Comparison of ENCODE assay signal across 9 cellular contexts in genomic region chr9:94623253-94623652, GRCh38. TPM values are rescaled to one million over a fixed set of nuclear protein-coding genes. Genes with fewer than 3 reads are reported as not detected.
DNase-seq lines count a peak whose midpoint lies in the region; ATAC-seq and TF ChIP-seq lines count a peak whose summit lies in the region.
"Had no signal": no experiment of that assay in that cellular context is flagged by ENCODE, and none has a peak within 500 bp of the region (broad histone marks: within the 10 kb centered on the region; RNA-seq: fewer than 3 reads in every experiment).

No MANE protein-coding gene starts in this region.

- H3K36me3 ChIP-seq in OCI-LY1 (ENCODE audit: insufficient read depth, low read length): no peaks in the 10 kb centered on the region
- H3K36me3 ChIP-seq in endodermal cell (ENCODE audit: control insufficient read depth, insufficient read depth, low read length): no peaks in the 10 kb centered on the region

- H3K4me1 ChIP-seq in OCI-LY1 (ENCODE audit: insufficient read depth, low read length, severe bottlenecking) (peaks cover 7% of the 10 kb centered on the region), endodermal cell (ENCODE audit: control insufficient read depth, insufficient read depth, low read length) (no peaks in the 10 kb centered on the region)

- no peak overlapping the region for H3K27ac Mint-ChIP-seq in endodermal cell
- no peak overlapping the region for H3K27ac Mint-ChIP-seq in stimulated activated effector memory CD8-positive, alpha-beta T cell treated with anti-CD3 and anti-CD28 coated beads, Interleukin-12 subunit alpha, Interleukin-12 subunit beta, amount 100 ng/mL, for 72 hours
- no peak overlapping the region for H3K27ac Mint-ChIP-seq in effector memory CD8-positive, alpha-beta T cell

- TF ChIP-seq CTCF in 22Rv1 (IDR thresholded peaks at IDR 0.05) (peak; percentile 79), GM12873 (IDR thresholded peaks at IDR 0.05; ENCODE audit: insufficient read depth, low read depth, low read length, missing control alignments) (peak; percentile 51), OCI-LY1 (IDR thresholded peaks at IDR 0.05; ENCODE audit: low read length) (peak; percentile 72), endodermal cell (conservative IDR thresholded peaks at IDR 0.05) (peak; percentile 78)

- 71 to 92% methylated on average over 5 to 9 of the region's 9 CpGs for WGBS in endodermal cell (ENCODE audit: insufficient coverage in 1 of 2, insufficient read length in 1 of 2), 2 experiments

- H3K9me2 ChIP-seq in OCI-LY1 (ENCODE audit: low read depth, low read length): no peaks in the 10 kb centered on the region

- H3K4me1 Mint-ChIP-seq in endodermal cell: no peaks in the 10 kb centered on the region
- H3K4me1 Mint-ChIP-seq in stimulated activated effector memory CD8-positive, alpha-beta T cell treated with anti-CD3 and anti-CD28 coated beads, Interleukin-12 subunit alpha, Interleukin-12 subunit beta, amount 100 ng/mL, for 72 hours: no peaks in the 10 kb centered on the region
- peaks cover 4% of the 10 kb centered on the region in 2 donors for H3K4me1 Mint-ChIP-seq in effector memory CD8-positive, alpha-beta T cell (ENCODE audit: low read depth in 2 of 2)

- no peak overlapping the region for H2AFZ ChIP-seq in OCI-LY1 (ENCODE audit: low read length)

- no peaks in the 10 kb centered on the region for H3K9me3 Mint-ChIP-seq in endodermal cell
- H3K9me3 Mint-ChIP-seq in stimulated activated effector memory CD8-positive, alpha-beta T cell treated with anti-CD3 and anti-CD28 coated beads, Interleukin-12 subunit alpha, Interleukin-12 subunit beta, amount 100 ng/mL, for 72 hours: no peaks in the 10 kb centered on the region
- no peaks in the 10 kb centered on the region for H3K9me3 Mint-ChIP-seq in effector memory CD8-positive, alpha-beta T cell

- H3K4me3 ChIP-seq in OCI-LY1 (ENCODE audit: low read depth, low read length, poor library complexity, severe bottlenecking) (no peak overlapping the region), endodermal cell (ENCODE audit: low read length) (no peak overlapping the region)

- H3K27me3 Mint-ChIP-seq in endodermal cell (ENCODE audit: insufficient read depth): peaks cover 2% of the 10 kb centered on the region
- H3K27me3 Mint-ChIP-seq in effector memory CD8-positive, alpha-beta T cell: peaks cover 0 to 12% of the 10 kb centered on the region in 2 donors

- H3K9me3 ChIP-seq in OCI-LY1 (ENCODE audit: low read length) (no peaks in the 10 kb centered on the region), endodermal cell (ENCODE audit: control insufficient read depth, low read length) (no peaks in the 10 kb centered on the region)

- no peak overlapping the region for H3K4me3 Mint-ChIP-seq in endodermal cell
- no peak overlapping the region for H3K4me3 Mint-ChIP-seq in stimulated activated effector memory CD8-positive, alpha-beta T cell treated with anti-CD3 and anti-CD28 coated beads, Interleukin-12 subunit alpha, Interleukin-12 subunit beta, amount 100 ng/mL, for 72 hours
- H3K4me3 Mint-ChIP-seq in effector memory CD8-positive, alpha-beta T cell: no peak overlapping the region

- no peaks in the 10 kb centered on the region for H4K20me1 ChIP-seq in OCI-LY1 (ENCODE audit: insufficient read depth, low read length)

- no peaks in the 10 kb centered on the region for H3K36me3 Mint-ChIP-seq in endodermal cell (ENCODE audit: low read depth)
- H3K36me3 Mint-ChIP-seq in stimulated activated effector memory CD8-positive, alpha-beta T cell treated with anti-CD3 and anti-CD28 coated beads, Interleukin-12 subunit alpha, Interleukin-12 subunit beta, amount 100 ng/mL, for 72 hours: no peaks in the 10 kb centered on the region
- H3K36me3 Mint-ChIP-seq in effector memory CD8-positive, alpha-beta T cell (ENCODE audit: insufficient read depth): peaks cover 4% of the 10 kb centered on the region

- H3K4me2 ChIP-seq in OCI-LY1 (ENCODE audit: low read length): no peak overlapping the region

- peak; percentile 40 for ATAC-seq in stimulated activated effector memory CD8-positive, alpha-beta T cell treated with anti-CD3 and anti-CD28 coated beads, Interleukin-12 subunit alpha, Interleukin-12 subunit beta, amount 100 ng/mL, for 72 hours
- ATAC-seq in effector memory CD8-positive, alpha-beta T cell (replicated peaks): no peak
- ATAC-seq in GM21717 (IDR thresholded peaks at IDR 0.05; ENCODE audit: unreplicated experiment): no peak

- no peaks in the 10 kb centered on the region for H3K79me2 ChIP-seq in OCI-LY1 (ENCODE audit: insufficient read depth, low read length)

- no peaks in the 10 kb centered on the region for H3K27me3 ChIP-seq in OCI-LY1 (ENCODE audit: insufficient read depth, low read length)
- H3K27me3 ChIP-seq in endodermal cell (ENCODE audit: control insufficient read depth, insufficient read depth, low read length, poor library complexity, severe bottlenecking): no peaks in the 10 kb centered on the region

- H3K9ac ChIP-seq in OCI-LY1 (ENCODE audit: low read length): no peak overlapping the region
- H3K9ac ChIP-seq in endodermal cell (ENCODE audit: extremely low read depth, low read length, poor library complexity, severe bottlenecking): no peak overlapping the region

- no peak overlapping the region for H3K27ac ChIP-seq in 22Rv1
- H3K27ac ChIP-seq in OCI-LY1 (ENCODE audit: low read depth, low read length, poor library complexity, severe bottlenecking): no peak overlapping the region
- H3K27ac ChIP-seq in endodermal cell (ENCODE audit: low read depth, low read length): no peak overlapping the region

- H3F3A ChIP-seq in OCI-LY1 (ENCODE audit: insufficient read depth, low read length): no peaks in the 10 kb centered on the region

- DNase-seq in endodermal cell (peak; percentile 92), anterior cingulate cortex (lab: John Stamatoyannopoulos, UW) (no peak)
- peak in 1 of 2 donors; percentile 55 for DNase-seq in stimulated activated effector memory CD8-positive, alpha-beta T cell treated with anti-CD3 and anti-CD28 coated beads, Interleukin-12 subunit alpha, Interleukin-12 subunit beta, amount 100 ng/mL, for 72 hours (ENCODE audit: low spot score in 2 of 2)
- no peak for DNase-seq in effector memory CD8-positive, alpha-beta T cell

RNA-seq across cellular contexts. Expression of gene FBP1, which starts 16.1 kb away (rescaled TPM):
- total RNA-seq in endodermal cell: 1 to 10 TPM in 1 of 2 donors, under 1 TPM in 1; 0.95 to 1.0 TPM
- polyA plus RNA-seq in endodermal cell (2013, experiment 1 of 2): 0.28 TPM
- 0.21 TPM for polyA plus RNA-seq in endodermal cell (2013, experiment 2 of 2)

RNA-seq across cellular contexts. Expression of gene FBP2, which starts 29.6 kb away (rescaled TPM):
- total RNA-seq in endodermal cell: not detected
- not detected for polyA plus RNA-seq in endodermal cell (2013, experiment 1 of 2)
- 0.21 TPM for polyA plus RNA-seq in endodermal cell (2013, experiment 2 of 2)
- total RNA-seq: astrocyte had no signal
